23 cellular contexts compared by ENCODE assay signal in the genomic region with DNA sequence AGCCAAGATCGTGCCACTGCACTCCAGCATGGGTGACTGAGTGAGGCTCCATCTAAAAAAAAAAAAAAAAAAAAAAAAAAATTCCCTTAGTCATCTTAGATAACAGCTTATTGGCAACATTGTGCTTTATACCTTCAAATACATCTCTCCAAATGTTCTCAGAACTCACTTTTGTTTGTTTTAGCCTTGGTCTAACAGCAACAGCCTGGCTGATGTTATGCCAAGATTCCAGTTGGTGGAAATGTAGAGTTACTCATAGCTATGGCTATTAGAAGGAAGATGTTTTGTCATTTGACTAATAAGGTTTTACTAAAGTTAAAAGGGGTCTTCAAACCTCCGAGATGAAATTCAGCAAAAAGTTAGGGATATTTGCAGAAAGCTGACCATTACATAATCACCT.
A peak's percentile ranks its signal among the peaks of the same experiment; 100 is the strongest.
DNase-seq lines count a peak whose midpoint lies in the region; ATAC-seq and TF ChIP-seq lines count a peak whose summit lies in the region.
"Had no signal": no experiment of that assay in that cellular context is flagged by ENCODE, and none has a peak within 500 bp of the region (broad histone marks: within the 10 kb centered on the region; RNA-seq: fewer than 3 reads in every experiment).

No MANE protein-coding gene starts in this region.

- peak; percentile 23 for DNase-seq in DMS53 (lab: John Stamatoyannopoulos, UW)
- DNase-seq in DMS53 treated with DMSO at 0.1 percent for 48 hours (lab: John Stamatoyannopoulos, UW; ENCODE audit: unreplicated experiment), result no peak
- DNase-seq in NCI-H226, result peak; percentile 85
- DNase-seq in astrocyte of the spinal cord (ENCODE audit: low read depth, low spot score), result peak; percentile 0
- DNase-seq in thoracic aorta (ENCODE audit: low spot score), result peak; percentile 5
- no peak for DNase-seq in left colon
- DNase-seq in dermis blood vessel endothelial cell, result no peak
- DNase-seq: ACHN; CD4-positive, CD25-positive, alpha-beta regulatory T cell; NCI-H1105 treated with DMSO at 0.1 percent for 48 hours; NCI-H146; NCI-H1930; NCI-H2107; NCI-H526 treated with DMSO at 0.1 percent for 48 hours; SHP77 treated with DMSO at 0.1 percent for 48 hours had no signal

- TF ChIP-seq CTCF in astrocyte of the spinal cord (IDR thresholded peaks at IDR 0.05; ENCODE audit: low read depth, low read length), result no peak
- TF ChIP-seq CTCF in thoracic aorta (IDR thresholded peaks at IDR 0.05), result peak; percentile 21

- ATAC-seq in thoracic aorta (ENCODE audit: insufficient number of reproducible peaks, low FRiP score, low read depth) (peak; percentile 86), left colon (no peak), HG03460 (IDR thresholded peaks at IDR 0.05; ENCODE audit: unreplicated experiment) (no peak)
- ATAC-seq: GM23338, Panc1 had no signal

- intact Hi-C loops in left colon (cut with DNase I, micrococcal nuclease), result no loop called here

- H3K36me3 ChIP-seq in thoracic aorta, result no peaks in the 10 kb centered on the region
- H3K36me3 ChIP-seq: HAP-1 had no signal

- H3K4me3 ChIP-seq in astrocyte of the spinal cord (ENCODE audit: low read depth, low read length) (no peak overlapping the region), thoracic aorta (no peak overlapping the region)
- H3K4me3 ChIP-seq: GM23338, HAP-1, SK-N-MC had no signal

- no peaks in the 10 kb centered on the region for H3K9me3 ChIP-seq in thoracic aorta
- H3K9me3 ChIP-seq: HAP-1 had no signal

- no peaks in the 10 kb centered on the region for H3K27me3 ChIP-seq in thoracic aorta (replicated peaks; ENCODE audit: insufficient read depth)

- in situ Hi-C loops in astrocyte of the spinal cord (cut with HindIII; ENCODE audit: low sequenced_read_pairs), result no loop called here

- H3K4me1 ChIP-seq in thoracic aorta (ENCODE audit: control insufficient read depth in 1 of 2, low read depth in 2 of 2), result peaks cover 3 to 17% of the 10 kb centered on the region in 2 donors
- H3K4me1 ChIP-seq: HAP-1 had no signal

- H3K27ac ChIP-seq in thoracic aorta, result peak overlapping the region; percentile 64 to 71
- H3K27ac ChIP-seq: 22Rv1, HL-60, KMS-11, SK-N-MC had no signal

Comparison
In these comparisons a context has a peak if more than half of its experiments do, and no peak if none do; other contexts are left out.
1. DNase-seq: peak in DMS53 (single experiment), NCI-H226 (single experiment), astrocyte of the spinal cord (single experiment) and thoracic aorta (single experiment); none in DMS53 treated with DMSO at 0.1 percent for 48 hours (single experiment), left colon (0 of 2) and dermis blood vessel endothelial cell (single experiment).